In the genomic region with DNA sequence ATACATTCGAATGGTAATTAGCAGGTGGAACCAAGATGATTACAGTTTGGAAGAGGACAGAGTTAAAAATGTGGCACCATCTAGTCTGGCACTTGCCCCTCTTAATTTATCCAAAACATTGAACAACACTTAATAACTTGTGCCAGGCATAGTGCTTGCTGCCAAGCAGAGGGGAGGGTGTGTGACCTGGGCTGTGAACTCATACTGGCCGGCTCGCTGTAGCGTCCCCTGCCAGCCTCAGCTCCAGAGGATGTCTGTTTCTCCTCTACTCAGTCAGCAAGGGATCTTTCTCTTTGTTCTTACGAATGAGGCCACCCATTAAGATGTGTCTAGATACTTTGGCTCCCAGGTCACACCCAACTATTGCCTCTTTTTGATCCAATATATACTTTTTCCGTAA, we compare ENCODE assay signal across 10 cellular contexts.
DNase-seq lines count a peak whose midpoint lies in the region; ATAC-seq, FAIRE-seq and TF ChIP-seq lines count a peak whose summit lies in the region.
"Had no signal": no experiment of that assay in that cellular context is flagged by ENCODE, and none has a peak within 500 bp of the region (broad histone marks: within the 10 kb centered on the region; RNA-seq: fewer than 3 reads in every experiment).

No MANE protein-coding gene starts in this region.

- peaks cover 31% of the 10 kb centered on the region for H3K36me3 Mint-ChIP-seq in stimulated activated naive CD8-positive, alpha-beta T cell treated with anti-CD3 and anti-CD28 coated beads, Interleukin-15, Interleukin-2, amounts not matched to agents 100 ng/mL and 50 ng/mL, for 24 hours (ENCODE audit: low read depth)

- no peak for DNase-seq in stimulated activated naive CD8-positive, alpha-beta T cell treated with anti-CD3 and anti-CD28 coated beads, Interleukin-15, Interleukin-2, amounts not matched to agents 100 U/mL and 50 U/mL, for 24 hours
- DNase-seq in cerebellum (ENCODE audit: low spot score) (peak; percentile 2), GM12891 (ENCODE audit: insufficient read length, low spot score) (no peak), NCI-H1092 treated with DMSO at 0.1 percent for 48 hours (lab: John Stamatoyannopoulos, UW) (no peak), NCI-H748 treated with DMSO at 0.1 percent for 48 hours (lab: John Stamatoyannopoulos, UW) (no peak)
- DNase-seq in activated effector memory CD4-positive, alpha-beta T cell treated with Interleukin-2 at 50 U/mL for 16 hours: no peak
- DNase-seq: NCI-H1694 had no signal

- peak overlapping the region; percentile 75 for H3K4me3 Mint-ChIP-seq in stimulated activated naive CD8-positive, alpha-beta T cell treated with anti-CD3 and anti-CD28 coated beads, Interleukin-15, Interleukin-2, amounts not matched to agents 100 ng/mL and 50 ng/mL, for 24 hours

- H3K27me3 Mint-ChIP-seq in stimulated activated naive CD8-positive, alpha-beta T cell treated with anti-CD3 and anti-CD28 coated beads, Interleukin-15, Interleukin-2, amounts not matched to agents 100 ng/mL and 50 ng/mL, for 24 hours: no peaks in the 10 kb centered on the region

- H3K27ac Mint-ChIP-seq in stimulated activated naive CD8-positive, alpha-beta T cell treated with anti-CD3 and anti-CD28 coated beads, Interleukin-15, Interleukin-2, amounts not matched to agents 100 ng/mL and 50 ng/mL, for 24 hours: peak overlapping the region; percentile 99

- peaks cover 75% of the 10 kb centered on the region for H3K4me1 Mint-ChIP-seq in stimulated activated naive CD8-positive, alpha-beta T cell treated with anti-CD3 and anti-CD28 coated beads, Interleukin-15, Interleukin-2, amounts not matched to agents 100 ng/mL and 50 ng/mL, for 24 hours (ENCODE audit: low read depth)

- H3K9me3 Mint-ChIP-seq in stimulated activated naive CD8-positive, alpha-beta T cell treated with anti-CD3 and anti-CD28 coated beads, Interleukin-15, Interleukin-2, amounts not matched to agents 100 ng/mL and 50 ng/mL, for 24 hours: peaks cover 17% of the 10 kb centered on the region

- no peak for TF ChIP-seq POLR2A in GM12891 (IDR thresholded peaks at IDR 0.05; ENCODE audit: low read depth, low read length)

- ATAC-seq in stimulated activated naive CD8-positive, alpha-beta T cell treated with anti-CD3 and anti-CD28 coated beads, Interleukin-15, Interleukin-2, amounts not matched to agents 100 U/mL and 50 U/mL, for 24 hours: no peak
- peak; percentile 7 for ATAC-seq in HG03342 (IDR thresholded peaks at IDR 0.05; ENCODE audit: unreplicated experiment)

- FAIRE-seq in GM12891 (lab: Jason Lieb, UNC): no peak
- FAIRE-seq: pancreas had no signal

TF ChIP-seq in GM12891, 5 proteins besides CTCF, POLR2A, EP300 and RAD21:
- TF ChIP-seq PAX5 (IDR thresholded peaks at IDR 0.05; ENCODE audit: insufficient read depth, low read length, severe bottlenecking) (no peak), TAF1 (IDR thresholded peaks at IDR 0.05; ENCODE audit: low read depth, low read length) (no peak), POU2F2 (IDR thresholded peaks at IDR 0.05; ENCODE audit: low read depth, low read length) (no peak), POLR2AphosphoS5 (IDR thresholded peaks at IDR 0.05; ENCODE audit: low read depth, low read length) (no peak), SPI1 (IDR thresholded peaks at IDR 0.05; ENCODE audit: low read depth, low read length) (no peak)
